1 cellular context compared by ENCODE assay signal in genomic region chr11:59545179-59546020, GRCh38.
TF ChIP-seq lines count a peak whose summit lies in the region.

No MANE protein-coding gene starts in this region.

TF ChIP-seq in IMR-90, 13 proteins besides CTCF, POLR2A, EP300 and RAD21 (continued from another document):
- TF ChIP-seq ELK1 (IDR thresholded peaks at IDR 0.05; ENCODE audit: borderline replicate concordance, low read depth, low read length): no peak
- TF ChIP-seq USF2 (IDR thresholded peaks at IDR 0.05; ENCODE audit: low read depth, low read length): no peak
- TF ChIP-seq SMC3 (IDR thresholded peaks at IDR 0.05; ENCODE audit: low read depth, low read length): no peak
- TF ChIP-seq FOS (IDR thresholded peaks at IDR 0.05; ENCODE audit: low read depth, low read length): no peak
- TF ChIP-seq MXI1 (IDR thresholded peaks at IDR 0.05; ENCODE audit: borderline replicate concordance, low read depth, low read length): no peak
- no peak for TF ChIP-seq MAFK (IDR thresholded peaks at IDR 0.05; ENCODE audit: low read depth, low read length)
- no peak for TF ChIP-seq CEBPB (IDR thresholded peaks at IDR 0.05; ENCODE audit: low read depth, low read length)
- TF ChIP-seq RFX5 (IDR thresholded peaks at IDR 0.05; ENCODE audit: low read depth, low read length): no peak
- no peak for TF ChIP-seq BHLHE40 (IDR thresholded peaks at IDR 0.05; ENCODE audit: low read depth, low read length)
- no peak for TF ChIP-seq RCOR1 (IDR thresholded peaks at IDR 0.05; ENCODE audit: insufficient replicate concordance, low read length)
- TF ChIP-seq MAZ (IDR thresholded peaks at IDR 0.05; ENCODE audit: borderline replicate concordance, low read depth, low read length): no peak
TF ChIP-seq in IMR-90: peak in this region for 0.
